1 cellular context compared by ENCODE assay signal in the genomic region with DNA sequence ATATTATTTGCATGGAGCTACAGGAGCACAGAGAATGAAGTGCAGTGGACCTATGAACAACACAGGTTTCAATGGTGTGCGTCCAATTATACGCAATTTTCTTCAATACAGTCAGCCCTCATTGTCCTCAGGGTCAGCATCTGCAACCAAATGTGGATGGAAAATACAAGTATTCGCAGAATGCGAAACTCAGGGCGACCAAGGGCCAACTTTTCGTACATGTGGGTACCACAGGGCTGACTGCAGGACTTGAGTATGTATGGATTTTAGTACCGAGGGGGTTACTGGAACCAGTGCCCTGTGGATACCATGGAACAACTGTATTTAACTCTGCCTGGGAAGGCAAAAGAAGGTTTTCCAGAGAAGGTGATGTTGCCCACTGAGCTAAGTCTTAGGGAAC.
TF ChIP-seq lines count a peak whose summit lies in the region.

No MANE protein-coding gene starts in this region.

TF ChIP-seq in WTC11, 78 proteins besides CTCF, POLR2A, EP300 and RAD21 (continued from another document):
- TF ChIP-seq, protein P1, sequence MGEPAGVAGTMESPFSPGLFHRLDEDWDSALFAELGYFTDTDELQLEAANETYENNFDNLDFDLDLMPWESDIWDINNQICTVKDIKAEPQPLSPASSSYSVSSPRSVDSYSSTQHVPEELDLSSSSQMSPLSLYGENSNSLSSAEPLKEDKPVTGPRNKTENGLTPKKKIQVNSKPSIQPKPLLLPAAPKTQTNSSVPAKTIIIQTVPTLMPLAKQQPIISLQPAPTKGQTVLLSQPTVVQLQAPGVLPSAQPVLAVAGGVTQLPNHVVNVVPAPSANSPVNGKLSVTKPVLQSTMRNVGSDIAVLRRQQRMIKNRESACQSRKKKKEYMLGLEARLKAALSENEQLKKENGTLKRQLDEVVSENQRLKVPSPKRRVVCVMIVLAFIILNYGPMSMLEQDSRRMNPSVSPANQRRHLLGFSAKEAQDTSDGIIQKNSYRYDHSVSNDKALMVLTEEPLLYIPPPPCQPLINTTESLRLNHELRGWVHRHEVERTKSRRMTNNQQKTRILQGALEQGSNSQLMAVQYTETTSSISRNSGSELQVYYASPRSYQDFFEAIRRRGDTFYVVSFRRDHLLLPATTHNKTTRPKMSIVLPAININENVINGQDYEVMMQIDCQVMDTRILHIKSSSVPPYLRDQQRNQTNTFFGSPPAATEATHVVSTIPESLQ (CRISPR knock-in tag; IDR thresholded peaks at IDR 0.05), result no peak
